8 cellular contexts compared by ENCODE assay signal in the genomic region with DNA sequence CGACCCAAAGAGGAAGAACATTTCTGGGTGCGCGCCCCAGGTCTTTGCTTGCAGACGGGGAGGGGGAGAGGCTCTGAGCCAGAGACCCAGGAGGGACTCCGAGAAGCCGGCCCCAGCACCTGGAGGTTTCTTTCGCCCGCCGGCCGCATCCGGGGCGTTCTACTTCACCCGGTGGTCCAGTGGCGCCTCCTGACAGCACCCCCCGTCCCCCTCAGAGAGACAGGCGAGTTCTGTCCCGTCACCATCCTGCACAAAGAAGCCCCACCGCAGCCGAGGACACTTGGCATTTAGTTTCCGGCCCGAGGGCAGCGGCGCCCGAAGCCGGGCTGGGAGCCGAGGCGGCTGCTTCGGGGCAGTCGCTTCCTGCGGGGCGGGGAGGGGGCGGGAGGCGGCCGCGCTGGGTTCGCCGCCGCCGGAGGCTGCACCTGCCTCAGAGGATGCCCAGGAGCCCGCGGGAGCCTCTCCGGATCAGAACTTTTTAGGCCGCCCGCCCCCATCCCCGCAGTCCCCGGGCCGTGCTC. TPM values are rescaled to one million over a fixed set of nuclear protein-coding genes. Genes with fewer than 3 reads are reported as not detected.
DNase-seq lines count a peak whose midpoint lies in the region; ATAC-seq, FAIRE-seq and TF ChIP-seq lines count a peak whose summit lies in the region.

A gene (plus strand): TSS at position 424 of the 521 bp plus-strand sequence.

- peaks cover 50% of the 10 kb centered on the region for H3K27me3 Mint-ChIP-seq in stimulated activated naive CD8-positive, alpha-beta T cell treated with anti-CD3 and anti-CD28 coated beads, Interleukin-15, amount 100 ng/mL, for 72 hours

- TF ChIP-seq CTCF in GM06990 (IDR thresholded peaks at IDR 0.05; ENCODE audit: insufficient read depth, low read length, poor library complexity, severe bottlenecking) (no peak), body of pancreas (IDR thresholded peaks at IDR 0.05) (no peak), kidney (IDR thresholded peaks at IDR 0.05; ENCODE audit: borderline replicate concordance, extremely low read depth, insufficient read depth) (no peak)

- H3K9me3 Mint-ChIP-seq in stimulated activated naive CD8-positive, alpha-beta T cell treated with anti-CD3 and anti-CD28 coated beads, Interleukin-15, amount 100 ng/mL, for 72 hours, result no peaks in the 10 kb centered on the region

- H3K4me1 Mint-ChIP-seq in stimulated activated naive CD8-positive, alpha-beta T cell treated with anti-CD3 and anti-CD28 coated beads, Interleukin-15, amount 100 ng/mL, for 72 hours, result peaks cover 34% of the 10 kb centered on the region

- H3K27ac Mint-ChIP-seq in stimulated activated naive CD8-positive, alpha-beta T cell treated with anti-CD3 and anti-CD28 coated beads, Interleukin-15, amount 100 ng/mL, for 72 hours, result no peak within 1 kb of the TSS

- no peak within 1 kb of the TSS for H3K9ac ChIP-seq in kidney (ENCODE audit: low read length in 2 of 2)

- peak within 1 kb of the TSS; percentile 85 to 91 for H3K4me3 Mint-ChIP-seq in stimulated activated naive CD8-positive, alpha-beta T cell treated with anti-CD3 and anti-CD28 coated beads, Interleukin-15, amount 100 ng/mL, for 72 hours

- H3K36me3 ChIP-seq in GM06990 (ENCODE audit: control insufficient read depth, insufficient read depth, low read length) (no peaks in the 10 kb centered on the region), MG63 (no peaks in the 10 kb centered on the region), body of pancreas (replicated peaks in 1 of 2; ENCODE audit: insufficient read depth in 1 of 2, low read depth in 2 of 2) (no peaks in the 10 kb centered on the region), kidney (ENCODE audit: control insufficient read depth in 1 of 2, insufficient read depth in 2 of 2, low read length in 2 of 2) (no peaks in the 10 kb centered on the region)

- H3K4me1 ChIP-seq in body of pancreas, result peaks cover 39% of the 10 kb centered on the region
- peaks cover 0 to 20% of the 10 kb centered on the region in 2 donors for H3K4me1 ChIP-seq in kidney (ENCODE audit: control insufficient read depth in 1 of 2, insufficient read depth in 1 of 2, low read depth in 1 of 2, low read length in 2 of 2)

- peaks cover 4% of the 10 kb centered on the region for H3K27me3 ChIP-seq in GM06990 (replicated peaks; ENCODE audit: control insufficient read depth, insufficient read depth, low read length)
- peaks cover 42% of the 10 kb centered on the region for H3K27me3 ChIP-seq in MG63
- peaks cover 0 to 13% of the 10 kb centered on the region in 2 donors for H3K27me3 ChIP-seq in body of pancreas

- DNase-seq in GM06990 (ENCODE audit: extremely low read depth, insufficient read length) (no peak), MG63 (no peak), body of pancreas (peak in 2 of 4 donors; percentile 13 to 19), kidney (peak; percentile 78), DMS114 treated with DMSO at 0.1 percent for 48 hours (lab: John Stamatoyannopoulos, UW; ENCODE audit: unreplicated experiment) (no peak), kidney glomerular epithelial cell (lab: John Stamatoyannopoulos, UW) (no peak)
- DNase-seq in stimulated activated naive CD8-positive, alpha-beta T cell treated with anti-CD3 and anti-CD28 coated beads, Interleukin-15, amount 100 ng/mL, for 72 hours, result peak in 1 of 2 donors; percentile 35

- H3K9me3 ChIP-seq in MG63, result no peaks in the 10 kb centered on the region
- no peaks in the 10 kb centered on the region for H3K9me3 ChIP-seq in body of pancreas
- H3K9me3 ChIP-seq in kidney (ENCODE audit: control insufficient read depth in 1 of 2, low read length in 2 of 2), result no peaks in the 10 kb centered on the region

- H3K4me3 ChIP-seq in GM06990 (replicated peaks; ENCODE audit: low read depth, low read length) (peak within 1 kb of the TSS; percentile 59), MG63 (peak within 1 kb of the TSS; percentile 15; the same call in 1 of the 2 replicates), body of pancreas (peak within 1 kb of the TSS; percentile 10 to 47), kidney (ENCODE audit: low read length in 2 of 2) (peak within 1 kb of the TSS; percentile 50 to 57)

- 0 to 2% methylated on average over 9 to 46 of the region's 47 CpGs for WGBS in body of pancreas, 2 donors

- no peak for TF ChIP-seq POLR2A in body of pancreas (IDR thresholded peaks at IDR 0.05)

- ATAC-seq in body of pancreas (peak; percentile 26), GM21576 (IDR thresholded peaks at IDR 0.05; ENCODE audit: unreplicated experiment) (no peak)
- peak; percentile 56 for ATAC-seq in stimulated activated naive CD8-positive, alpha-beta T cell treated with anti-CD3 and anti-CD28 coated beads, Interleukin-15, amount 100 ng/mL, for 72 hours

- H3K27ac ChIP-seq in body of pancreas (no peak within 1 kb of the TSS), kidney (ENCODE audit: low read depth in 2 of 2, low read length in 2 of 2) (no peak within 1 kb of the TSS)

- intact Hi-C loops in body of pancreas (cut with DNase I), result no loop called here
- intact Hi-C loops in kidney (cut with DNase I), result no loop called here

- FAIRE-seq in kidney (lab: Jason Lieb, UNC), result no peak

RNA-seq across cellular contexts. Expression of the gene that starts here (rescaled TPM):
- total RNA-seq in MG63 (2014; rRNA removed; shearing (Covaris generic); ENCODE audit: low replicate concordance), result 0.10 TPM in 1 of 2 replicates, not detected in the other
- total RNA-seq in body of pancreas (10 to 100 TPM in 1 of 2 donors, 1 to 10 TPM in 1; 1.0 to 11.9 TPM), kidney (20.0 TPM)
- polyA plus RNA-seq in kidney (ENCODE audit: insufficient read depth, low read depth, low replicate concordance), result 0.58 TPM
